In the genomic region with DNA sequence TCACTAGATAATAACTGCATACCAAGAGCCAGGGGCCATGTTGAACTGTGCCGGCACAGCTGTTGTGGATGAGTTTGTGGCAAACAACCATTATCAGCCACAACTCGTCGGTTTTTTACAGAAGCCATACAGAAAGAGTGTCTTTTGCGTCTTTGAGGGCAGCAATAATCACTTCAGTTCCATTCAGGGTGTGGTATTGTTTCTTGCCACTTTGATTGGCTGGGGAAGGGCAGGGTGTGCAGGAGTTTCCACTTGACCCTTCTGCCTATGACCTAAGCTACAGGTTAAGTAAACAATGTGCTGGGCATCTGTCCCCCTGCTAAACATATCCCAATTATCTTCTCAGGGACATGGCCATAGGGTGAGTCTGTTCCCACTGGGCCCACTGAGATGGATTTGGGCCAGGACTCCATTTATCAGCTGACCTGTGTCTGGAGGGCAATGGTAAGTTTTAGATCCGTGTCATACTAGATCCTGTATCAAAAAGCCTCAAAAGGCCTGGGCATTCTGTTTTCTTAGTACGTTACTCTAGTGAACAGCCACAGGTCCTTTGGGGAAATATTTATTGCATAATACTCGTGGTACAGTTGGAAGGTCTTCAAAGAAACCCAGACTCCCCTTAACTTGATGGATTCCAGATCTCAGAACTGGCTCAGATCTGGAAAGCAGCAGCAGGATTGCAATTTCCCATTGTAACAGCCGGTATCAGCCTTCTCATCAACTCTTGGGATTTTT, we compare ENCODE assay signal across 9 cellular contexts. TPM values are rescaled to one million over a fixed set of nuclear protein-coding genes. Genes with fewer than 3 reads are reported as not detected.
DNase-seq lines count a peak whose midpoint lies in the region; ATAC-seq, FAIRE-seq and TF ChIP-seq lines count a peak whose summit lies in the region.
"Had no signal": no experiment of that assay in that cellular context is flagged by ENCODE, and none has a peak within 500 bp of the region (broad histone marks: within the 10 kb centered on the region; RNA-seq: fewer than 3 reads in every experiment).

No MANE protein-coding gene starts in this region.

- no peaks in the 10 kb centered on the region for H3K27me3 ChIP-seq in astrocyte (ENCODE audit: insufficient read depth, low read length)
- no peaks in the 10 kb centered on the region for H3K27me3 ChIP-seq in smooth muscle cell (ENCODE audit: low read depth)

- H3K9ac ChIP-seq in astrocyte (ENCODE audit: low read length) (no peak overlapping the region), smooth muscle cell (ENCODE audit: low read depth) (no peak overlapping the region)

- H3K9me3 Mint-ChIP-seq in astrocyte (ENCODE audit: unreplicated experiment) = peaks cover 13% of the 10 kb centered on the region
- H3K9me3 Mint-ChIP-seq in effector memory CD8-positive, alpha-beta T cell = no peaks in the 10 kb centered on the region

- no peaks in the 10 kb centered on the region for H3K27me3 Mint-ChIP-seq in astrocyte (ENCODE audit: low read depth, unreplicated experiment)
- no peaks in the 10 kb centered on the region for H3K27me3 Mint-ChIP-seq in effector memory CD8-positive, alpha-beta T cell

- H3K9me3 ChIP-seq in astrocyte (ENCODE audit: insufficient read depth, low read depth, low read length) = peaks cover 26% of the 10 kb centered on the region
- H3K9me3 ChIP-seq in smooth muscle cell (replicated peaks; ENCODE audit: low read depth) = peaks cover 11% of the 10 kb centered on the region

- ATAC-seq in left ventricle myocardium superior = peak; percentile 83
- no peak for ATAC-seq in effector memory CD8-positive, alpha-beta T cell (replicated peaks)

- H3K27ac ChIP-seq in astrocyte (ENCODE audit: low read depth, low read length) (no peak overlapping the region), smooth muscle cell (ENCODE audit: low read depth) (peak overlapping the region; percentile 3)

- TF ChIP-seq CTCF in astrocyte (IDR thresholded peaks at IDR 0.05; ENCODE audit: insufficient read depth, low read depth, low read length) (no peak), smooth muscle cell (IDR thresholded peaks at IDR 0.05; ENCODE audit: borderline replicate concordance, insufficient read depth, poor library complexity, severe bottlenecking) (no peak)

- H4K20me1 ChIP-seq in astrocyte (ENCODE audit: insufficient read depth, low read length) (peaks cover 4% of the 10 kb centered on the region), smooth muscle cell (ENCODE audit: low read depth) (no peaks in the 10 kb centered on the region)

- peaks cover 30% of the 10 kb centered on the region for H3K36me3 ChIP-seq in astrocyte (ENCODE audit: insufficient read depth, low read length)
- peaks cover 12% of the 10 kb centered on the region for H3K36me3 ChIP-seq in smooth muscle cell (ENCODE audit: low read depth)

- H3K4me2 ChIP-seq in astrocyte (ENCODE audit: low read length) (no peak overlapping the region), smooth muscle cell (no peak overlapping the region)

- no peaks in the 10 kb centered on the region for H3K4me1 Mint-ChIP-seq in astrocyte (ENCODE audit: low read depth, unreplicated experiment)
- peaks cover 0 to 1% of the 10 kb centered on the region in 2 donors for H3K4me1 Mint-ChIP-seq in effector memory CD8-positive, alpha-beta T cell (ENCODE audit: low read depth in 2 of 2)

- H2AFZ ChIP-seq in astrocyte (ENCODE audit: low read depth, low read length) (no peak overlapping the region), smooth muscle cell (ENCODE audit: low read depth) (no peak overlapping the region)

- DNase-seq in HCEC 1CT (peak; percentile 55), astrocyte (ENCODE audit: low read depth) (peak; percentile 64), left ventricle myocardium superior (no peak), smooth muscle cell (lab: John Stamatoyannopoulos, UW; ENCODE audit: unreplicated experiment) (no peak), kidney tubule cell (ENCODE audit: low spot score) (no peak), NCI-H1092 (lab: John Stamatoyannopoulos, UW) (no peak)
- no peak for DNase-seq in stimulated activated CD4-positive, alpha-beta T cell treated with anti-CD3 and anti-CD28 coated beads, Interleukin-2, amount 100 ng/mL, for 48 hours
- DNase-seq in effector memory CD8-positive, alpha-beta T cell = no peak
- DNase-seq: effector memory CD4-positive, alpha-beta T cell had no signal

- intact Hi-C loops in left ventricle myocardium superior (cut with micrococcal nuclease) = no loop called here

- peak overlapping the region; percentile 58 for H3K27ac Mint-ChIP-seq in astrocyte (ENCODE audit: unreplicated experiment)
- H3K27ac Mint-ChIP-seq in effector memory CD8-positive, alpha-beta T cell = no peak overlapping the region

- FAIRE-seq in astrocyte (lab: Jason Lieb, UNC) = no peak

- H3K36me3 Mint-ChIP-seq in astrocyte (ENCODE audit: low read depth, unreplicated experiment) = peaks cover 45% of the 10 kb centered on the region
- H3K36me3 Mint-ChIP-seq in effector memory CD8-positive, alpha-beta T cell (ENCODE audit: insufficient read depth) = peaks cover 31% of the 10 kb centered on the region

- no peak overlapping the region for H3K4me3 Mint-ChIP-seq in astrocyte (ENCODE audit: unreplicated experiment)
- H3K4me3 Mint-ChIP-seq in effector memory CD8-positive, alpha-beta T cell = no peak overlapping the region

- H3K79me2 ChIP-seq in astrocyte (ENCODE audit: insufficient read depth, low read length) = peaks cover 8% of the 10 kb centered on the region
- no peaks in the 10 kb centered on the region for H3K79me2 ChIP-seq in smooth muscle cell (ENCODE audit: low read depth)

- H3F3A ChIP-seq in smooth muscle cell (ENCODE audit: low read depth) = peaks cover 30% of the 10 kb centered on the region

- H3K4me1 ChIP-seq in astrocyte (ENCODE audit: insufficient read depth, low read length) (no peaks in the 10 kb centered on the region), smooth muscle cell (ENCODE audit: low read depth) (no peaks in the 10 kb centered on the region)

- WGBS in smooth muscle cell (ENCODE audit: low lambda C conversion rate) = 40% methylated on average over 8 of the region's 8 CpGs

- H3K4me3 ChIP-seq in astrocyte (ENCODE audit: insufficient read depth, low read depth, low read length) (no peak overlapping the region), smooth muscle cell (no peak overlapping the region)

RNA-seq across cellular contexts. Expression of a gene that starts 15.9 kb away (rescaled TPM):
- total RNA-seq in astrocyte (24.0 TPM in 2 replicates), left ventricle myocardium superior (15.6 TPM), smooth muscle cell (21.2 and 21.6 TPM in 2 replicates)
- 22.0 and 25.2 TPM in 2 replicates for polyA plus RNA-seq in smooth muscle cell

RNA-seq across cellular contexts. Expression of a gene that starts 16.0 kb away (rescaled TPM):
- total RNA-seq in astrocyte = 10.1 and 11.1 TPM in 2 replicates
- 7.7 TPM for total RNA-seq in left ventricle myocardium superior
- 11.3 and 12.1 TPM in 2 replicates for total RNA-seq in smooth muscle cell
- polyA plus RNA-seq in smooth muscle cell = 15.3 and 17.5 TPM in 2 replicates

RNA-seq across cellular contexts. Expression of a gene that starts 23.1 kb away (rescaled TPM):
- total RNA-seq in astrocyte = 87.9 and 95.3 TPM in 2 replicates
- total RNA-seq in left ventricle myocardium superior = 126 TPM
- total RNA-seq in smooth muscle cell = 71.9 and 107 TPM in 2 replicates
- polyA plus RNA-seq in smooth muscle cell = 251 and 259 TPM in 2 replicates

RNA-seq across cellular contexts. Expression of a gene that starts 35.6 kb away (rescaled TPM):
- 39.7 and 55.2 TPM in 2 replicates for total RNA-seq in astrocyte
- total RNA-seq in left ventricle myocardium superior = 23.9 TPM
- 36.4 and 47.6 TPM in 2 replicates for total RNA-seq in smooth muscle cell
- 56.9 and 59.7 TPM in 2 replicates for polyA plus RNA-seq in smooth muscle cell

RNA-seq across cellular contexts. Expression of a gene that starts 35.8 kb away (rescaled TPM):
- total RNA-seq in astrocyte = 14.7 and 15.5 TPM in 2 replicates
- 15.3 TPM for total RNA-seq in left ventricle myocardium superior
- total RNA-seq in smooth muscle cell = 10.1 and 18.0 TPM in 2 replicates
- polyA plus RNA-seq in smooth muscle cell = 16.9 and 17.7 TPM in 2 replicates

Comparison
In these comparisons a context has a peak if more than half of its experiments do, and no peak if none do; other contexts are left out.
1. DNase-seq: peak in HCEC 1CT (single experiment) and astrocyte (single experiment); none in left ventricle myocardium superior (single experiment), smooth muscle cell (single experiment), stimulated activated CD4-positive, alpha-beta T cell treated with anti-CD3 and anti-CD28 coated beads, Interleukin-2, amount 100 ng/mL, for 48 hours (0 of 2), kidney tubule cell (single experiment), NCI-H1092 (single experiment) and effector memory CD8-positive, alpha-beta T cell (0 of 3).